In the genomic region with DNA sequence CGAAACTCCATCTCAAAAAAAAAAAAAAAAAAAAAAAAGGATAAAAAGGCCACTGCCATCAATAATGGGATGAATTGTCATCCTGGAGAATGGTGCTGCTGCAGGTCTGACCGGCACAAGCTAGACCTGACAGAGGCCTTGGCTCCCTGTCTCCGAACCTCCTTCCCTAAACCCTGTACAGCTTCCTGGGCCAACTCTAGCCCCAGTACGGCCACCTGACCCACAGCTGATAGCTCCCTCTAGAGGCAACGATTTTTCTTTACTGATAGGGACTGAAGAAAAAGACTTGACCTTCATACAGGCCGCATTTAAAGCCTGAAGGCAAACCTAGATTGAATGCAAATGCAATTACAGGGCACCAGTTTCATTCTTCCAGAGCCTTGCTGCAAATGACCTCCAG, we compare ENCODE assay signal across 1 cellular context.
A peak's percentile ranks its signal among the peaks of the same experiment; 100 is the strongest.
TF ChIP-seq lines count a peak whose summit lies in the region.

No MANE protein-coding gene starts in this region.

TF ChIP-seq in HepG2, 621 proteins besides CTCF, POLR2A, EP300 and RAD21 (continued from another document):
- TF ChIP-seq, protein P1, sequence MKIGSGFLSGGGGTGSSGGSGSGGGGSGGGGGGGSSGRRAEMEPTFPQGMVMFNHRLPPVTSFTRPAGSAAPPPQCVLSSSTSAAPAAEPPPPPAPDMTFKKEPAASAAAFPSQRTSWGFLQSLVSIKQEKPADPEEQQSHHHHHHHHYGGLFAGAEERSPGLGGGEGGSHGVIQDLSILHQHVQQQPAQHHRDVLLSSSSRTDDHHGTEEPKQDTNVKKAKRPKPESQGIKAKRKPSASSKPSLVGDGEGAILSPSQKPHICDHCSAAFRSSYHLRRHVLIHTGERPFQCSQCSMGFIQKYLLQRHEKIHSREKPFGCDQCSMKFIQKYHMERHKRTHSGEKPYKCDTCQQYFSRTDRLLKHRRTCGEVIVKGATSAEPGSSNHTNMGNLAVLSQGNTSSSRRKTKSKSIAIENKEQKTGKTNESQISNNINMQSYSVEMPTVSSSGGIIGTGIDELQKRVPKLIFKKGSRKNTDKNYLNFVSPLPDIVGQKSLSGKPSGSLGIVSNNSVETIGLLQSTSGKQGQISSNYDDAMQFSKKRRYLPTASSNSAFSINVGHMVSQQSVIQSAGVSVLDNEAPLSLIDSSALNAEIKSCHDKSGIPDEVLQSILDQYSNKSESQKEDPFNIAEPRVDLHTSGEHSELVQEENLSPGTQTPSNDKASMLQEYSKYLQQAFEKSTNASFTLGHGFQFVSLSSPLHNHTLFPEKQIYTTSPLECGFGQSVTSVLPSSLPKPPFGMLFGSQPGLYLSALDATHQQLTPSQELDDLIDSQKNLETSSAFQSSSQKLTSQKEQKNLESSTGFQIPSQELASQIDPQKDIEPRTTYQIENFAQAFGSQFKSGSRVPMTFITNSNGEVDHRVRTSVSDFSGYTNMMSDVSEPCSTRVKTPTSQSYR (CRISPR knock-in tag; IDR thresholded peaks at IDR 0.05; ENCODE audit: borderline replicate concordance), result no peak
- TF ChIP-seq ZNF33A (CRISPR knock-in tag; IDR thresholded peaks at IDR 0.05; ENCODE audit: borderline replicate concordance) (no peak), ZNF614 (CRISPR knock-in tag; IDR thresholded peaks at IDR 0.05; ENCODE audit: borderline replicate concordance) (no peak), TARDBP (CRISPR knock-in tag; IDR thresholded peaks at IDR 0.05) (no peak), RBM39 (IDR thresholded peaks at IDR 0.05; ENCODE audit: low read depth, low read length, poor library complexity, severe bottlenecking) (no peak), KLF16 (CRISPR knock-in tag; IDR thresholded peaks at IDR 0.05) (no peak), TBL1XR1 (IDR thresholded peaks at IDR 0.05; ENCODE audit: borderline replicate concordance, low read length, partially characterized antibody) (no peak), POLR2G (IDR thresholded peaks at IDR 0.05; ENCODE audit: low read depth, low read length) (0 out of 2 replicates have a peak, but pooled peaks have one; percentile 4), ZFX (CRISPR knock-in tag; IDR thresholded peaks at IDR 0.05; ENCODE audit: low read depth) (peak; percentile 43; the same call in 1 of the 2 replicates), ZNF354B (CRISPR knock-in tag; IDR thresholded peaks at IDR 0.05) (no peak), ZNF652 (CRISPR knock-in tag; IDR thresholded peaks at IDR 0.05; ENCODE audit: borderline replicate concordance, low read depth) (no peak), SMC3 (IDR thresholded peaks at IDR 0.05; ENCODE audit: low read length) (peak; percentile 40; the same call in 1 of the 2 replicates), STAG1 (CRISPR knock-in tag; IDR thresholded peaks at IDR 0.05) (peak; percentile 78), ZSCAN12 (CRISPR knock-in tag; IDR thresholded peaks at IDR 0.05) (no peak), RFX3 (CRISPR knock-in tag; IDR thresholded peaks at IDR 0.05) (no peak), JUNB (CRISPR knock-in tag; IDR thresholded peaks at IDR 0.05; ENCODE audit: borderline replicate concordance) (no peak)
